8 cellular contexts compared by ENCODE assay signal in the genomic region with DNA sequence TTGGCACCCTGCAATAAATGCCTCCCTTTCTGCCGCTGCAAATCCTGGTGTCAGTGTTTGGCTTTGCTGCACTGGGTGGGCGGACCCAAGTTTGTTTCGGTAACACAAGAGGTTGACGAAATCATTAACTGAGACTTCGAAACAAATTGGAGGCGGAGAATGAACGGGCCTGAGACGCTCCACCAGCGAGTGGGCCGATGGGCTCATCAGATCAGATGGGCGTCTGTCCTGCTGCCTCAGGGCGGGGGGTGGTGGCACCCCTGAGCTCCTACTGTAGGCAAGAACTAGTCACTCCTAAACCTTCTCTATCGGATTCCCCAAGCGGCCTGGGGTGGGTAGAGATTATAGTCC. TPM values are rescaled to one million over a fixed set of nuclear protein-coding genes. Genes with fewer than 3 reads are reported as not detected.
DNase-seq lines count a peak whose midpoint lies in the region; ATAC-seq and TF ChIP-seq lines count a peak whose summit lies in the region.

No MANE protein-coding gene starts in this region.

- no peak overlapping the region for H3K27ac Mint-ChIP-seq in T-helper 2 cell treated with Interferon-gamma antibody and Interleukin-4, amounts not matched to agents 5 μg/mL and 100 μg/mL, for 36 hours
- peak overlapping the region in 1 of 2 donors; percentile 74 for H3K27ac Mint-ChIP-seq in T-cell
- H3K27ac Mint-ChIP-seq in nephron, result peak overlapping the region; percentile 89 to 99 (median 98)

- no peaks in the 10 kb centered on the region for H3K9me3 Mint-ChIP-seq in T-helper 2 cell treated with Interferon-gamma antibody and Interleukin-4, amounts not matched to agents 5 μg/mL and 100 μg/mL, for 36 hours
- peaks cover 0 to 9% (median 2%) of the 10 kb centered on the region in 3 donors for H3K9me3 Mint-ChIP-seq in T-cell
- no peaks in the 10 kb centered on the region for H3K9me3 Mint-ChIP-seq in nephron

- peaks cover 26% of the 10 kb centered on the region for H3K27me3 Mint-ChIP-seq in T-helper 2 cell treated with Interferon-gamma antibody and Interleukin-4, amounts not matched to agents 5 μg/mL and 100 μg/mL, for 36 hours (ENCODE audit: low read depth)
- H3K27me3 Mint-ChIP-seq in T-cell (no peaks in the 10 kb centered on the region), nephron (ENCODE audit: low read depth) (peaks cover 12% of the 10 kb centered on the region)

- no peaks in the 10 kb centered on the region for H3K36me3 Mint-ChIP-seq in T-helper 2 cell treated with Interferon-gamma antibody and Interleukin-4, amounts not matched to agents 5 μg/mL and 100 μg/mL, for 36 hours (ENCODE audit: low read depth)
- no peaks in the 10 kb centered on the region for H3K36me3 Mint-ChIP-seq in T-cell
- H3K36me3 Mint-ChIP-seq in nephron (ENCODE audit: low read depth), result no peaks in the 10 kb centered on the region

- no peak for TF ChIP-seq CTCF in nephron (IDR thresholded peaks at IDR 0.05; ENCODE audit: unreplicated experiment in 3 of 3)

- CTCF ChIA-PET in T-cell (lab: Charles Lee), result interaction anchor here in 1 of 2 donors (0.6 kb wide), 1 partner anchor 53 kb away, joined by 3 read pairs; no protein-coding TSS in a partner anchor

- H3K4me1 Mint-ChIP-seq in T-helper 2 cell treated with Interferon-gamma antibody and Interleukin-4, amounts not matched to agents 5 μg/mL and 100 μg/mL, for 36 hours (ENCODE audit: low read depth), result peaks cover 5% of the 10 kb centered on the region
- H3K4me1 Mint-ChIP-seq in T-cell (peaks cover 10 to 17% (median 11%) of the 10 kb centered on the region in 3 donors), nephron (peaks cover 22% of the 10 kb centered on the region)

- H3K4me3 Mint-ChIP-seq in T-helper 2 cell treated with Interferon-gamma antibody and Interleukin-4, amounts not matched to agents 5 μg/mL and 100 μg/mL, for 36 hours, result peak overlapping the region; percentile 88
- H3K4me3 Mint-ChIP-seq in T-cell (peak overlapping the region; percentile 83 to 93 (median 88)), nephron (peak overlapping the region; percentile 92 to 98 (median 96))

- POLR2A ChIA-PET in T-cell (lab: Charles Lee), result no interaction called here

- ATAC-seq in T-cell (replicated peaks in 1 of 4) (no peak), GM19324 (IDR thresholded peaks at IDR 0.05; ENCODE audit: low FRiP score, unreplicated experiment) (no peak)

- DNase-seq in T-helper 2 cell treated with Interferon-gamma antibody and Interleukin-4, amounts not matched to agents 5 μg/mL and 100 μg/mL, for 36 hours (ENCODE audit: low spot score), result no peak
- DNase-seq in T-helper 2 cell, result no peak
- DNase-seq in T-cell, result peak in 1 of 34 experiments; percentile 21
- peak; percentile 76 for DNase-seq in fibroblast of peridontal ligament (ENCODE audit: extremely low read depth)
- DNase-seq in GOT3 (lab: John Stamatoyannopoulos, UW), result no peak
- DNase-seq in NCI-H526 (lab: John Stamatoyannopoulos, UW), result no peak

RNA-seq across cellular contexts. Expression of gene CAPN5, which starts 0.9 kb away (rescaled TPM):
- 1 to 10 TPM; 3.1 to 6.4 (median 4.0) TPM for total RNA-seq in T-cell

RNA-seq across cellular contexts. Expression of gene B3GNT6, which starts 31.7 kb away (rescaled TPM):
- total RNA-seq in T-cell, result under 1 TPM in 1 of 5 donors, not detected in 4; 0.19 TPM

RNA-seq across cellular contexts. Expression of gene OMP, which starts 36.8 kb away (rescaled TPM):
- total RNA-seq in T-cell, result under 1 TPM in 1 of 5 donors, not detected in 4; 0.79 TPM
